ENCODE assay signal across 9 cellular contexts in the genomic region with DNA sequence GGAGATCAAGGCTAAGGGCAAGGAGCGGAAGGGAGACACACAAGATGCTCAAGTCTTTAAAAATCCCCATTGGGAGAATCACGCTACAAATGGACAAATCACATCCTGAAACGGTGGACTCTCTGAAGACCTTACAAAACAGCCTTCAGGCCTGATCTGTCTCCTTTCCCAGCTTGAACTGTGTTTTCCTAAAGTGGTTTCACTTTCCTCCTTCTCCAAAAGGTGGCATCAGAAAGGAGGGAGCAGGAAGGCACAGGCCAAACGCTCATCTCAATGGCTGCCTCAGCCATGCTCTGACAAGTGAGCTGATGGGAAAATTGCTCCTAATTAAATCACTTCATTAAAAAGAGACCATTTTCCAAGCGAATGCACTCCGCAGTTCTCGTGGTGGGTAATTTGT. TPM values are rescaled to one million over a fixed set of nuclear protein-coding genes. Genes with fewer than 3 reads are reported as not detected.
DNase-seq lines count a peak whose midpoint lies in the region; ATAC-seq and TF ChIP-seq lines count a peak whose summit lies in the region.
"Had no signal": no experiment of that assay in that cellular context is flagged by ENCODE, and none has a peak within 500 bp of the region (broad histone marks: within the 10 kb centered on the region; RNA-seq: fewer than 3 reads in every experiment).

No MANE protein-coding gene starts in this region.

- no peak overlapping the region for H3K4me3 ChIP-seq in endodermal cell (ENCODE audit: low read length)

- H3K36me3 Mint-ChIP-seq in endodermal cell (ENCODE audit: low read depth) = no peaks in the 10 kb centered on the region
- H3K36me3 Mint-ChIP-seq: activated naive CD8-positive, alpha-beta T cell treated with anti-CD3 and anti-CD28 coated beads, Interleukin-2, amount 10 ng/mL, durations not matched to agents 7 days and 5 days had no signal

- no peaks in the 10 kb centered on the region for H3K36me3 ChIP-seq in endodermal cell (ENCODE audit: control insufficient read depth, insufficient read depth, low read length)

- WGBS in endodermal cell (ENCODE audit: insufficient coverage in 1 of 2, insufficient read length in 1 of 2), 2 experiments = 63 to 64% methylated on average over 4 to 7 of the region's 7 CpGs

- no peak overlapping the region for H3K27ac Mint-ChIP-seq in endodermal cell
- H3K27ac Mint-ChIP-seq: activated naive CD8-positive, alpha-beta T cell treated with anti-CD3 and anti-CD28 coated beads, Interleukin-2, amount 10 ng/mL, durations not matched to agents 7 days and 5 days had no signal

- H3K9me3 ChIP-seq in endodermal cell (ENCODE audit: control insufficient read depth, low read length) = no peaks in the 10 kb centered on the region

- H3K4me1 Mint-ChIP-seq in endodermal cell = peaks cover 8% of the 10 kb centered on the region
- H3K4me1 Mint-ChIP-seq: activated naive CD8-positive, alpha-beta T cell treated with anti-CD3 and anti-CD28 coated beads, Interleukin-2, amount 10 ng/mL, durations not matched to agents 7 days and 5 days had no signal

- no peak overlapping the region for H3K4me3 Mint-ChIP-seq in endodermal cell
- H3K4me3 Mint-ChIP-seq: activated naive CD8-positive, alpha-beta T cell treated with anti-CD3 and anti-CD28 coated beads, Interleukin-2, amount 10 ng/mL, durations not matched to agents 7 days and 5 days had no signal

- no peaks in the 10 kb centered on the region for H3K4me1 ChIP-seq in endodermal cell (ENCODE audit: control insufficient read depth, insufficient read depth, low read length)

- H3K9me3 Mint-ChIP-seq in endodermal cell = no peaks in the 10 kb centered on the region
- H3K9me3 Mint-ChIP-seq: activated naive CD8-positive, alpha-beta T cell treated with anti-CD3 and anti-CD28 coated beads, Interleukin-2, amount 10 ng/mL, durations not matched to agents 7 days and 5 days had no signal

- no peak for ATAC-seq in GM21786 (IDR thresholded peaks at IDR 0.05; ENCODE audit: unreplicated experiment)

- no peaks in the 10 kb centered on the region for H3K27me3 ChIP-seq in endodermal cell (ENCODE audit: control insufficient read depth, insufficient read depth, low read length, poor library complexity, severe bottlenecking)

- peaks cover 4% of the 10 kb centered on the region for H3K27me3 Mint-ChIP-seq in endodermal cell (ENCODE audit: insufficient read depth)

- H3K27ac ChIP-seq in endodermal cell (ENCODE audit: low read depth, low read length) = no peak overlapping the region

- no peak overlapping the region for H3K9ac ChIP-seq in endodermal cell (ENCODE audit: extremely low read depth, low read length, poor library complexity, severe bottlenecking)

- peak; percentile 64 for DNase-seq in GM03348 (ENCODE audit: low spot score)
- DNase-seq in NCI-H345 (lab: John Stamatoyannopoulos, UW) = peak; percentile 78
- peak; percentile 71 for DNase-seq in endodermal cell
- peak; percentile 76 for DNase-seq in renal cortical epithelial cell (ENCODE audit: low read depth)
- DNase-seq in stimulated activated CD4-positive, alpha-beta T cell treated with anti-CD3 and anti-CD28 coated beads, Interleukin-15, amount 100 ng/mL, for 24 hours = no peak
- no peak for DNase-seq in mesenteric fat pad (ENCODE audit: low spot score)
- DNase-seq in HuH-7.5 (ENCODE audit: low spot score) = no peak
- DNase-seq: activated naive CD8-positive, alpha-beta T cell treated with anti-CD3 and anti-CD28 coated beads, Interleukin-2, amount 10 ng/mL, durations not matched to agents 7 days and 5 days had no signal

- TF ChIP-seq CTCF in endodermal cell (conservative IDR thresholded peaks at IDR 0.05) = peak; percentile 70

RNA-seq across cellular contexts. Expression of a gene that starts 47.7 kb away (rescaled TPM):
- total RNA-seq in endodermal cell (1 to 10 TPM; 4.3 to 6.0 TPM), renal cortical epithelial cell (6.8 and 13.6 TPM in 2 replicates), mesenteric fat pad (7.3 TPM)
- polyA plus RNA-seq in endodermal cell (2013, experiment 1 of 2) = 4.5 TPM
- 4.1 TPM for polyA plus RNA-seq in endodermal cell (2013, experiment 2 of 2)

Comparison
In these comparisons a context has a peak if more than half of its experiments do, and no peak if none do; other contexts are left out.
1. DNase-seq: peak in GM03348 (single experiment), NCI-H345 (single experiment), endodermal cell (single experiment) and renal cortical epithelial cell (single experiment); none in stimulated activated CD4-positive, alpha-beta T cell treated with anti-CD3 and anti-CD28 coated beads, Interleukin-15, amount 100 ng/mL, for 24 hours (single experiment), mesenteric fat pad (single experiment) and HuH-7.5 (single experiment).